Comparison of ENCODE assay signal across 7 cellular contexts in genomic region chr14:56262530-56262929, GRCh38.
"Had no signal": no experiment of that assay in that cellular context is flagged by ENCODE, and none has a peak within 500 bp of the region (broad histone marks: within the 10 kb centered on the region; RNA-seq: fewer than 3 reads in every experiment).

No MANE protein-coding gene starts in this region.

- H3K4me3 ChIP-seq: HAP-1 had no signal

- H3K27ac ChIP-seq: KMS-11 had no signal

- H3K36me3 ChIP-seq: HAP-1 had no signal

- H3K9me3 ChIP-seq: HAP-1 had no signal

- H3K9ac ChIP-seq: KMS-11 had no signal

- H3K4me2 ChIP-seq: KMS-11 had no signal

- H3K4me1 ChIP-seq: HAP-1 had no signal

- ATAC-seq: HCT116 had no signal

- DNase-seq: GOT3, H7, HFFc6, KBM-7 had no signal
